ENCODE assay signal across 1 cellular context in the genomic region with DNA sequence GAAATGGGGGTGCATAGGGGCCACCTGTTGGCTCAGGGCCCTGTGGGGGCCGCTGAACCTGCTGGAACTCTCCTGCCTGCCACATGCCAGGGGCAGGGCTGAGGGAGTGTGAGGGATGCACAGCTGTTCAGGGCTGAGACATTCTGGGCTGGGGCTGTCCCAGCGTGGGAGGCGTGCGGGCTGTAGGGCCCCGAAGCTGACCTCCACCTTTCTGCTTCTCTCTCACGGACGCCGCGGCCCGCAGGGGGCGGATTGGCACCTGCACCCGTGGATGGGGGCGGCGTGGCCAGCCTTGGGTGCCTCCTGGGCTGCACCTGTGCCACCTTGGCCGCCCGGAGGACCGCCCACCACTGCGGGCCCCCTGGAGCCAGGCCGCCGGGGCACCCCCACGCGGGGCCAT.
TF ChIP-seq lines count a peak whose summit lies in the region.

No MANE protein-coding gene starts in this region.

TF ChIP-seq in K562, 482 proteins besides CTCF, POLR2A, EP300 and RAD21 (continued from another document):
- TF ChIP-seq LARP7 (IDR thresholded peaks at IDR 0.05), result no peak
- TF ChIP-seq DACH1 (IDR thresholded peaks at IDR 0.05; ENCODE audit: partially characterized antibody), result peak; percentile 40
- peak; percentile 70; the same call in 1 of the 2 replicates for TF ChIP-seq ZBTB1 (CRISPR knock-in tag; IDR thresholded peaks at IDR 0.05; ENCODE audit: borderline replicate concordance, low read depth)
- TF ChIP-seq SREBF2 (CRISPR knock-in tag; IDR thresholded peaks at IDR 0.05), result no peak
